In the genomic region with DNA sequence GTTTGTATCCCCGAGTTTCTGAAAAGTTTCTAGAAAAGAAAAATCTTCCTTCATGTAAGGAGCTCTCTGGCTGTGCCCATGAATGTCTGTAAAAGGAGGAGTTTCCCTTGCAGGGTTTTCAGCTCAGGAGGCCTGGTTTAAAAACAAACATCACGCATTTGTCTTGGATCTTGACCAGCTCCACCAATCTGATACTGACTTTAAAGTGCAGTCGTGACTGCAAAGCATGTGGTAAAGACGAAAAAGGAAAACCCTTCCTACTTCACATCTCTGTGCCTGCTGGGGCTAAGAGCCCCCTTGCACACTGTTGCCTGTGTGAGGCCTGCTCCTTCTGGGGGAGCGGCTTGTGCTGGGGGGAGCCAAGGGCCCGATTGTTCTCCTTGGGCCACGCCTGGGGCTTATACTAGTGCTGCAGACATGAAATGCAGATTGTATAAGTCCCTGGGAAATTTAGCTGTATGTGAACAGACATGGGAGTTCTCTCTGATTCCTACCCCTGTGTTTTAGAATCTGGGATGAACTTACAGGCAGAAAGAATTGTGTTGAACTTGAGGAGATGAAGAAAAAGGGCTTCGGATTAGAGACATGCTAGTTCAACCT, we compare ENCODE assay signal across 15 cellular contexts.
DNase-seq lines count a peak whose midpoint lies in the region; TF ChIP-seq lines count a peak whose summit lies in the region.
"Had no signal": no experiment of that assay in that cellular context is flagged by ENCODE, and none has a peak within 500 bp of the region (broad histone marks: within the 10 kb centered on the region; RNA-seq: fewer than 3 reads in every experiment).

No MANE protein-coding gene starts in this region.

- peaks cover 6 to 22% (median 14%) of the 10 kb centered on the region in 4 donors for H3K4me1 ChIP-seq in transverse colon

- H3K36me3 ChIP-seq in transverse colon = no peaks in the 10 kb centered on the region

- no peak for TF ChIP-seq POLR2A in transverse colon (IDR thresholded peaks at IDR 0.05)

- no peak overlapping the region for H3K4me3 ChIP-seq in transverse colon
- H3K4me3 ChIP-seq: K562 had no signal

- peaks cover 11% of the 10 kb centered on the region for H3K9me3 Mint-ChIP-seq in chondrocyte (ENCODE audit: low read depth)
- peaks cover 15% of the 10 kb centered on the region for H3K9me3 Mint-ChIP-seq in activated naive CD8-positive, alpha-beta T cell treated with anti-CD3 and anti-CD28 coated beads for 36 hours

- no peak for TF ChIP-seq CTCF in chondrocyte (IDR thresholded peaks at IDR 0.05)
- no peak for TF ChIP-seq CTCF in transverse colon (IDR thresholded peaks at IDR 0.05)

- peak; percentile 7 for DNase-seq in M059J (ENCODE audit: low read depth)
- DNase-seq in chondrocyte (ENCODE audit: low spot score) = no peak
- peak; percentile 21 for DNase-seq in kidney glomerular epithelial cell (lab: John Stamatoyannopoulos, UW)
- peak; percentile 78 for DNase-seq in smooth muscle cell of the brain vasculature (ENCODE audit: low read depth, low spot score)
- DNase-seq in transverse colon = no peak
- DNase-seq in NCI-H2107 treated with DMSO at 0.1 percent for 48 hours (lab: John Stamatoyannopoulos, UW; ENCODE audit: unreplicated experiment) = no peak
- DNase-seq in activated naive CD8-positive, alpha-beta T cell treated with anti-CD3 and anti-CD28 coated beads for 36 hours = no peak
- no peak for DNase-seq in GM19240 (ENCODE audit: insufficient read length, low spot score)
- DNase-seq: activated B cell treated with CpG ODN at 0.5 μM for 24 hours; activated T-cell treated with anti-CD3 and anti-CD28 coated beads, Interleukin-2, amount 50 U/mL, for 4 hours; anterior cingulate cortex; NCI-H2029 had no signal

- H3K27me3 Mint-ChIP-seq in chondrocyte (ENCODE audit: low read depth) = no peaks in the 10 kb centered on the region
- H3K27me3 Mint-ChIP-seq in activated naive CD8-positive, alpha-beta T cell treated with anti-CD3 and anti-CD28 coated beads for 36 hours = peaks cover 7% of the 10 kb centered on the region
- H3K27me3 Mint-ChIP-seq: activated B cell treated with CpG ODN at 0.5 μM for 24 hours had no signal

- peak overlapping the region in 2 of 4 donors; percentile 3 to 13 for H3K27ac ChIP-seq in transverse colon
- H3K27ac ChIP-seq: epithelial cell of prostate had no signal

- H3K27me3 ChIP-seq in transverse colon = no peaks in the 10 kb centered on the region

- intact Hi-C loops in transverse colon (cut with DNase I; ENCODE audit: low total_unique reads) = no loop called here

- in situ Hi-C loops in transverse colon (cut with MboI; ENCODE audit: low pct_ligation_motif_present in 1 of 4, low pct_unique_long_range_greater_than_20kb in 1 of 4, low sequenced_read_pairs in 3 of 4) = no loop called here

- peaks cover 26% of the 10 kb centered on the region for H3K4me1 Mint-ChIP-seq in chondrocyte (ENCODE audit: low read depth)
- no peaks in the 10 kb centered on the region for H3K4me1 Mint-ChIP-seq in activated naive CD8-positive, alpha-beta T cell treated with anti-CD3 and anti-CD28 coated beads for 36 hours
- H3K4me1 Mint-ChIP-seq: activated B cell treated with CpG ODN at 0.5 μM for 24 hours, CD14-positive monocyte had no signal

- H3K36me3 Mint-ChIP-seq in chondrocyte (ENCODE audit: low read depth) = peaks cover 13% of the 10 kb centered on the region
- H3K36me3 Mint-ChIP-seq in activated naive CD8-positive, alpha-beta T cell treated with anti-CD3 and anti-CD28 coated beads for 36 hours = peaks cover 2% of the 10 kb centered on the region
- H3K36me3 Mint-ChIP-seq: CD14-positive monocyte had no signal

- H3K27ac Mint-ChIP-seq in chondrocyte (ENCODE audit: unreplicated experiment) = peak overlapping the region; percentile 82
- no peak overlapping the region for H3K27ac Mint-ChIP-seq in activated naive CD8-positive, alpha-beta T cell treated with anti-CD3 and anti-CD28 coated beads for 36 hours
- H3K27ac Mint-ChIP-seq: activated B cell treated with CpG ODN at 0.5 μM for 24 hours had no signal

- H3K4me3 Mint-ChIP-seq in chondrocyte (ENCODE audit: unreplicated experiment) = no peak overlapping the region
- no peak overlapping the region for H3K4me3 Mint-ChIP-seq in activated naive CD8-positive, alpha-beta T cell treated with anti-CD3 and anti-CD28 coated beads for 36 hours
- H3K4me3 Mint-ChIP-seq: activated B cell treated with CpG ODN at 0.5 μM for 24 hours; activated T-cell treated with anti-CD3 and anti-CD28 coated beads, Interleukin-2, amount 50 U/mL, for 4 hours; CD14-positive monocyte had no signal

- TF ChIP-seq EP300 in transverse colon (IDR thresholded peaks at IDR 0.05; ENCODE audit: low read depth) = no peak

- 40 to 53% methylated on average over 8 of the region's 8 CpGs for WGBS in transverse colon (ENCODE audit: low coverage in 1 of 2), 2 donors

- H3K9me3 ChIP-seq in transverse colon = peaks cover 0 to 6% of the 10 kb centered on the region in 2 donors

Comparison
In these comparisons a context has a peak if more than half of its experiments do, and no peak if none do; other contexts are left out.
1. DNase-seq: peak in M059J (single experiment), kidney glomerular epithelial cell (single experiment) and smooth muscle cell of the brain vasculature (single experiment); none in chondrocyte (single experiment), transverse colon (single experiment), NCI-H2107 treated with DMSO at 0.1 percent for 48 hours (single experiment), activated naive CD8-positive, alpha-beta T cell treated with anti-CD3 and anti-CD28 coated beads for 36 hours (single experiment) and GM19240 (single experiment).